ENCODE assay signal across 1 cellular context in the genomic region with DNA sequence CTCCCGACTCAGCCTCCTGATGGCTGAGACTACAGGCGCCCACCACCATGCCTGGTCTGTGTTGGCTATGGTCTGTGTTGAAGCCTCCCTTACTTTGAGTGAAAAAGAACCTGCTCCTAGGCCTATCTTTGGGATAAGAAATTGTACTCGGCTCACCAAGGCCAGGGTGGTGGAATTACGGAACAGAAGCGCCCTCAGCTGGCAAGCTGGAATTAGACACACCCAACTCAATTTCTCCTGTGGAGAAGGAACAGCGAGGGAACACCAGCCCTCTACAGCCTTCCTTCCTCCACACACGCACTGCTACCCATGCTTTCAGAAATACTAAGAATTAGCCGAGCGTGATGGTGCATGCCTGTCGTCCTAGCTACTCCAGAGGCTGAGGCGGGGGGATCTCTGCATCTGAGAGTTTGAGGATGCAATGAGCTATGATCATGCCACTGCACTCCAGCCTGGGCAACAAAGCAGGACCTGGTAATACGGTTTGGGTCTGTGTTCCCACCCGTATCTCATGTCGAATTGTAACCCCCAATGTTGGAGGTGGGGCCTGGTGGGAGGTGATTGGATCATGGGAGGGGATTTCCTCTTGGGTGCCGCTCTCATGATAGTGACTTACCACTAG.
TF ChIP-seq lines count a peak whose summit lies in the region.

No MANE protein-coding gene starts in this region.

TF ChIP-seq in WTC11, 78 proteins besides CTCF, POLR2A, EP300 and RAD21 (continued from another document):
- no peak for TF ChIP-seq TEAD4 (CRISPR knock-in tag; IDR thresholded peaks at IDR 0.05)
- TF ChIP-seq, protein P1, sequence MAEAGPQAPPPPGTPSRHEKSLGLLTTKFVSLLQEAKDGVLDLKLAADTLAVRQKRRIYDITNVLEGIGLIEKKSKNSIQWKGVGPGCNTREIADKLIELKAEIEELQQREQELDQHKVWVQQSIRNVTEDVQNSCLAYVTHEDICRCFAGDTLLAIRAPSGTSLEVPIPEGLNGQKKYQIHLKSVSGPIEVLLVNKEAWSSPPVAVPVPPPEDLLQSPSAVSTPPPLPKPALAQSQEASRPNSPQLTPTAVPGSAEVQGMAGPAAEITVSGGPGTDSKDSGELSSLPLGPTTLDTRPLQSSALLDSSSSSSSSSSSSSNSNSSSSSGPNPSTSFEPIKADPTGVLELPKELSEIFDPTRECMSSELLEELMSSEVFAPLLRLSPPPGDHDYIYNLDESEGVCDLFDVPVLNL (CRISPR knock-in tag; IDR thresholded peaks at IDR 0.05; ENCODE audit: borderline replicate concordance, low read depth) = no peak
- TF ChIP-seq, protein P2, sequence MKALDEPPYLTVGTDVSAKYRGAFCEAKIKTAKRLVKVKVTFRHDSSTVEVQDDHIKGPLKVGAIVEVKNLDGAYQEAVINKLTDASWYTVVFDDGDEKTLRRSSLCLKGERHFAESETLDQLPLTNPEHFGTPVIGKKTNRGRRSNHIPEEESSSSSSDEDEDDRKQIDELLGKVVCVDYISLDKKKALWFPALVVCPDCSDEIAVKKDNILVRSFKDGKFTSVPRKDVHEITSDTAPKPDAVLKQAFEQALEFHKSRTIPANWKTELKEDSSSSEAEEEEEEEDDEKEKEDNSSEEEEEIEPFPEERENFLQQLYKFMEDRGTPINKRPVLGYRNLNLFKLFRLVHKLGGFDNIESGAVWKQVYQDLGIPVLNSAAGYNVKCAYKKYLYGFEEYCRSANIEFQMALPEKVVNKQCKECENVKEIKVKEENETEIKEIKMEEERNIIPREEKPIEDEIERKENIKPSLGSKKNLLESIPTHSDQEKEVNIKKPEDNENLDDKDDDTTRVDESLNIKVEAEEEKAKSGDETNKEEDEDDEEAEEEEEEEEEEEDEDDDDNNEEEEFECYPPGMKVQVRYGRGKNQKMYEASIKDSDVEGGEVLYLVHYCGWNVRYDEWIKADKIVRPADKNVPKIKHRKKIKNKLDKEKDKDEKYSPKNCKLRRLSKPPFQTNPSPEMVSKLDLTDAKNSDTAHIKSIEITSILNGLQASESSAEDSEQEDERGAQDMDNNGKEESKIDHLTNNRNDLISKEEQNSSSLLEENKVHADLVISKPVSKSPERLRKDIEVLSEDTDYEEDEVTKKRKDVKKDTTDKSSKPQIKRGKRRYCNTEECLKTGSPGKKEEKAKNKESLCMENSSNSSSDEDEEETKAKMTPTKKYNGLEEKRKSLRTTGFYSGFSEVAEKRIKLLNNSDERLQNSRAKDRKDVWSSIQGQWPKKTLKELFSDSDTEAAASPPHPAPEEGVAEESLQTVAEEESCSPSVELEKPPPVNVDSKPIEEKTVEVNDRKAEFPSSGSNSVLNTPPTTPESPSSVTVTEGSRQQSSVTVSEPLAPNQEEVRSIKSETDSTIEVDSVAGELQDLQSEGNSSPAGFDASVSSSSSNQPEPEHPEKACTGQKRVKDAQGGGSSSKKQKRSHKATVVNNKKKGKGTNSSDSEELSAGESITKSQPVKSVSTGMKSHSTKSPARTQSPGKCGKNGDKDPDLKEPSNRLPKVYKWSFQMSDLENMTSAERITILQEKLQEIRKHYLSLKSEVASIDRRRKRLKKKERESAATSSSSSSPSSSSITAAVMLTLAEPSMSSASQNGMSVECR (CRISPR knock-in tag; IDR thresholded peaks at IDR 0.05; ENCODE audit: borderline replicate concordance) = no peak
- TF ChIP-seq CREM (CRISPR knock-in tag; IDR thresholded peaks at IDR 0.05) = no peak
- no peak for TF ChIP-seq ZNF532 (CRISPR knock-in tag; IDR thresholded peaks at IDR 0.05; ENCODE audit: borderline replicate concordance)
- no peak for TF ChIP-seq ZMAT4 (CRISPR knock-in tag; IDR thresholded peaks at IDR 0.05)
- no peak for TF ChIP-seq ETV6 (CRISPR knock-in tag; IDR thresholded peaks at IDR 0.05)
